22 cellular contexts compared by ENCODE assay signal in genomic region chr14:96894966-96895365, GRCh38.
DNase-seq lines count a peak whose midpoint lies in the region; ATAC-seq and TF ChIP-seq lines count a peak whose summit lies in the region.
"Had no signal": no experiment of that assay in that cellular context is flagged by ENCODE, and none has a peak within 500 bp of the region (broad histone marks: within the 10 kb centered on the region; RNA-seq: fewer than 3 reads in every experiment).

No MANE protein-coding gene starts in this region.

- peak overlapping the region; percentile 21 for H3K4me2 ChIP-seq in Karpas-422 (ENCODE audit: low read depth, low read length, poor library complexity, severe bottlenecking)

- no peaks in the 10 kb centered on the region for H3K9me2 ChIP-seq in Karpas-422 (replicated peaks; ENCODE audit: insufficient read depth, low read length)

- H3K36me3 ChIP-seq in Karpas-422 (ENCODE audit: insufficient read depth, low read length): no peaks in the 10 kb centered on the region
- no peaks in the 10 kb centered on the region for H3K36me3 ChIP-seq in mesodermal cell (ENCODE audit: control insufficient read depth, insufficient read depth, low read length)
- H3K36me3 ChIP-seq: SJCRH30 had no signal

- H3K4me1 Mint-ChIP-seq in endothelial cell (ENCODE audit: unreplicated experiment) (no peaks in the 10 kb centered on the region), WTC11 (no peaks in the 10 kb centered on the region)
- H3K4me1 Mint-ChIP-seq: H9 had no signal

- peak; percentile 10 for DNase-seq in Caki2 (ENCODE audit: low read depth)
- DNase-seq in Karpas-422: no peak
- peak; percentile 37 for DNase-seq in choroid plexus epithelial cell (ENCODE audit: low read depth)
- no peak for DNase-seq in activated CD8-positive, alpha-beta memory T cell treated with anti-CD3 and anti-CD28 coated beads, Interleukin-2, amount 50 U/mL, for 4 hours
- no peak for DNase-seq in endothelial cell (ENCODE audit: low spot score)
- no peak for DNase-seq in WTC11 (ENCODE audit: low spot score)
- DNase-seq: AML-193; Caco-2; CD4-positive, CD25-positive, alpha-beta regulatory T cell; H9; MV-4-11; NCI-H1417; NCI-H1930; NCI-H2171 treated with DMSO at 0.1 percent for 48 hours; NCI-H446 treated with DMSO at 0.1 percent for 48 hours; NCI-H748 treated with DMSO at 0.1 percent for 48 hours; OCI-M1; SJCRH30 had no signal

- no peak overlapping the region for H3K9ac ChIP-seq in Karpas-422 (ENCODE audit: low read length)

- H3K27ac ChIP-seq in Karpas-422 (ENCODE audit: low read length): no peak overlapping the region
- peak overlapping the region; percentile 41 for H3K27ac ChIP-seq in mesodermal cell (ENCODE audit: low read depth, low read length, severe bottlenecking)
- H3K27ac ChIP-seq: RWPE1, SJCRH30 had no signal

- CTCF ChIA-PET in WTC11 (lab: Charles Lee): no interaction called here

- H3K27me3 Mint-ChIP-seq in endothelial cell (ENCODE audit: unreplicated experiment) (no peaks in the 10 kb centered on the region), WTC11 (ENCODE audit: low read depth) (no peaks in the 10 kb centered on the region)
- H3K27me3 Mint-ChIP-seq: CD4-positive, CD25-positive, alpha-beta regulatory T cell had no signal

- H3K27ac Mint-ChIP-seq in endothelial cell (ENCODE audit: unreplicated experiment) (no peak overlapping the region), WTC11 (no peak overlapping the region)
- H3K27ac Mint-ChIP-seq: CD4-positive, CD25-positive, alpha-beta regulatory T cell; IgD-negative memory B cell had no signal

- H4K20me1 ChIP-seq in Karpas-422 (ENCODE audit: insufficient read depth, low read depth, low read length): no peaks in the 10 kb centered on the region

- H3K4me3 Mint-ChIP-seq in endothelial cell (ENCODE audit: unreplicated experiment): no peak overlapping the region
- no peak overlapping the region for H3K4me3 Mint-ChIP-seq in WTC11
- H3K4me3 Mint-ChIP-seq: CD4-positive, CD25-positive, alpha-beta regulatory T cell; H9 had no signal

- POLR2A ChIA-PET in WTC11 (lab: Charles Lee): no interaction called here

- H3K9me3 ChIP-seq in Karpas-422 (ENCODE audit: low read length): no peaks in the 10 kb centered on the region
- no peaks in the 10 kb centered on the region for H3K9me3 ChIP-seq in mesodermal cell (ENCODE audit: control insufficient read depth, low read length)
- H3K9me3 ChIP-seq: Caco-2, SJCRH30 had no signal

- ATAC-seq in GM21367 (IDR thresholded peaks at IDR 0.05; ENCODE audit: unreplicated experiment) (no peak), WTC11 (no peak)

- H3K9me3 Mint-ChIP-seq in endothelial cell (ENCODE audit: unreplicated experiment): no peaks in the 10 kb centered on the region
- no peaks in the 10 kb centered on the region for H3K9me3 Mint-ChIP-seq in WTC11
- H3K9me3 Mint-ChIP-seq: CD4-positive, CD25-positive, alpha-beta regulatory T cell; H9; IgD-negative memory B cell had no signal

- 87 to 93% methylated on average over 6 of the region's 8 CpGs for WGBS in mesodermal cell (ENCODE audit: insufficient coverage in 2 of 2), 2 experiments

- no peak overlapping the region for H2AFZ ChIP-seq in Karpas-422 (ENCODE audit: low read length)

- H3K4me1 ChIP-seq in Karpas-422 (ENCODE audit: low read length): peaks cover 40% of the 10 kb centered on the region
- peaks cover 4% of the 10 kb centered on the region for H3K4me1 ChIP-seq in mesodermal cell (ENCODE audit: control insufficient read depth, insufficient read depth, low read length, poor library complexity, severe bottlenecking)
- H3K4me1 ChIP-seq: Caco-2, SJCRH30 had no signal

- in situ Hi-C loops in Caki2 (cut with HindIII; ENCODE audit: low pct_unique_long_range_greater_than_20kb, low sequenced_read_pairs): no loop called here

- H3K36me3 Mint-ChIP-seq in endothelial cell (ENCODE audit: low read depth, unreplicated experiment) (no peaks in the 10 kb centered on the region), WTC11 (no peaks in the 10 kb centered on the region)

- no peak overlapping the region for H3K4me3 ChIP-seq in Karpas-422 (ENCODE audit: low read length)
- no peak overlapping the region for H3K4me3 ChIP-seq in choroid plexus epithelial cell (ENCODE audit: low read depth, low read length)
- no peak overlapping the region for H3K4me3 ChIP-seq in mesodermal cell (ENCODE audit: extremely low read depth, insufficient read depth, low read length, poor library complexity, severe bottlenecking)
- H3K4me3 ChIP-seq: SJCRH30 had no signal

- TF ChIP-seq CTCF in choroid plexus epithelial cell (conservative IDR thresholded peaks at IDR 0.05; ENCODE audit: low read depth, low read length) (no peak), endothelial cell (IDR thresholded peaks at IDR 0.05; ENCODE audit: unreplicated experiment) (no peak), WTC11 (IDR thresholded peaks at IDR 0.05) (no peak)

- H3K27me3 ChIP-seq in Karpas-422 (ENCODE audit: low read length): no peaks in the 10 kb centered on the region
- H3K27me3 ChIP-seq: SJCRH30 had no signal

- no peaks in the 10 kb centered on the region for H3K79me2 ChIP-seq in Karpas-422 (ENCODE audit: low read length)

TF ChIP-seq in WTC11, 78 proteins besides CTCF, POLR2A, EP300 and RAD21 (continues in another document):
- TF ChIP-seq ZNF263 (CRISPR knock-in tag; IDR thresholded peaks at IDR 0.05; ENCODE audit: low read depth) (no peak), ERG (CRISPR knock-in tag; IDR thresholded peaks at IDR 0.05) (no peak), RELA (CRISPR knock-in tag; IDR thresholded peaks at IDR 0.05; ENCODE audit: borderline replicate concordance) (no peak), ZNF425 (CRISPR knock-in tag; conservative IDR thresholded peaks at IDR 0.05) (no peak), ZNF219 (CRISPR knock-in tag; IDR thresholded peaks at IDR 0.05; ENCODE audit: borderline replicate concordance) (no peak), USF2 (CRISPR knock-in tag; IDR thresholded peaks at IDR 0.05) (no peak), GABPB1 (CRISPR knock-in tag; IDR thresholded peaks at IDR 0.05) (no peak), CDX4 (CRISPR knock-in tag; IDR thresholded peaks at IDR 0.05; ENCODE audit: borderline replicate concordance) (no peak), ZSCAN18 (CRISPR knock-in tag; IDR thresholded peaks at IDR 0.05) (no peak)

Comparison
In these comparisons a context has a peak if more than half of its experiments do, and no peak if none do; other contexts are left out.
1. DNase-seq: peak in Caki2 (single experiment) and choroid plexus epithelial cell (single experiment); none in Karpas-422 (single experiment), activated CD8-positive, alpha-beta memory T cell treated with anti-CD3 and anti-CD28 coated beads, Interleukin-2, amount 50 U/mL, for 4 hours (single experiment), endothelial cell (single experiment) and WTC11 (single experiment).